9 cellular contexts compared by ENCODE assay signal in the genomic region with DNA sequence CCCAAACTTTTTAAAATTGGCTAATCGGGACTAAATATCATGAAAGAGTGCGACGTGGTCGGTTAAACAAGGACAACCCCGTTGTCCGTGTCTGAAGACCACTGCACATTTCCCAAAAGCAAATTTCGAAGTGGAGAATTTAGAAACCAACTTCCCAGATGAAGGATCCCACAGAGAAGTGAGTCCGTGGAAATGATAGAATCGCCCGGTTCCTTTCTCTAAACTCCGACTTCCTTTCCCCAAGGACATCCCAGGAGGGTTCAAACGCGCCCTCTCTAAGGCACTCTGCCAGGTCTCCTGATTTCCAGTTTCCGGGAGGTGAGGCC. TPM values are rescaled to one million over a fixed set of nuclear protein-coding genes. Genes with fewer than 3 reads are reported as not detected.
A peak's percentile ranks its signal among the peaks of the same experiment; 100 is the strongest.
DNase-seq lines count a peak whose midpoint lies in the region; ATAC-seq and TF ChIP-seq lines count a peak whose summit lies in the region.
"Had no signal": no experiment of that assay in that cellular context is flagged by ENCODE, and none has a peak within 500 bp of the region (broad histone marks: within the 10 kb centered on the region; RNA-seq: fewer than 3 reads in every experiment).

No MANE protein-coding gene starts in this region.

- TF ChIP-seq EP300 in transverse colon (IDR thresholded peaks at IDR 0.05; ENCODE audit: low read depth), result no peak

- H3K36me3 Mint-ChIP-seq in mesothelial cell of epicardium, result no peaks in the 10 kb centered on the region

- peak overlapping the region; percentile 28 for H3K27ac ChIP-seq in cardiac muscle cell
- no peak overlapping the region for H3K27ac ChIP-seq in ascending aorta
- peak overlapping the region; percentile 92 to 97 (median 95) for H3K27ac ChIP-seq in transverse colon

- H3K4me1 Mint-ChIP-seq in mesothelial cell of epicardium, result peaks cover 31% of the 10 kb centered on the region

- H3K4me3 ChIP-seq in cardiac muscle cell, result no peak overlapping the region
- H3K4me3 ChIP-seq in ascending aorta, result peak overlapping the region; percentile 74 to 82
- H3K4me3 ChIP-seq in transverse colon, result peak overlapping the region in 2 of 4 donors; percentile 90 to 95

- H3K27me3 ChIP-seq in cardiac muscle cell, result no peaks in the 10 kb centered on the region
- no peaks in the 10 kb centered on the region for H3K27me3 ChIP-seq in ascending aorta
- H3K27me3 ChIP-seq in transverse colon, result no peaks in the 10 kb centered on the region

- TF ChIP-seq POLR2A in transverse colon (IDR thresholded peaks at IDR 0.05), result no peak

- H3K4me1 ChIP-seq in cardiac muscle cell (ENCODE audit: low read depth), result peaks cover 45% of the 10 kb centered on the region
- peaks cover 7 to 18% of the 10 kb centered on the region in 2 donors for H3K4me1 ChIP-seq in ascending aorta
- peaks cover 31 to 71% (median 59%) of the 10 kb centered on the region in 4 donors for H3K4me1 ChIP-seq in transverse colon

- peak overlapping the region; percentile 79 for H3K27ac Mint-ChIP-seq in mesothelial cell of epicardium

- DNase-seq in cardiac muscle cell (ENCODE audit: low read depth in 1 of 2, low spot score in 1 of 2) (no peak), Right ventricle myocardium inferior (ENCODE audit: missing footprints) (no peak), ascending aorta (ENCODE audit: low spot score in 2 of 2) (no peak), mesothelial cell of epicardium (ENCODE audit: low spot score in 2 of 2, unreplicated experiment in 2 of 2) (no peak), transverse colon (no peak), NCI-H524 (lab: John Stamatoyannopoulos, UW) (no peak)
- DNase-seq in activated CD4-positive, alpha-beta T cell treated with anti-CD3 and anti-CD28 coated beads for 4 hours, result no peak
- DNase-seq: COR-L47 had no signal

- intact Hi-C loops in Right ventricle myocardium inferior (cut with DNase I), result loop anchor here (5.0 to 10.0 kb wide), 3 partner anchors 173 to 610 kb away; partner anchors contain the start of gene CSNK2A2
- intact Hi-C loops in ascending aorta (cut with DNase I), result loop anchor here (2.0 to 10.0 kb wide), 3 partner anchors 174 to 460 kb away; partner anchors contain the start of gene CSNK2A2
- intact Hi-C loops in transverse colon (cut with DNase I; ENCODE audit: low total_unique reads), result loop anchor here (5.0 kb wide), 1 partner anchor 98 kb away; no protein-coding TSS in a partner anchor

- in situ Hi-C loops in transverse colon (cut with MboI; ENCODE audit: low pct_ligation_motif_present in 1 of 4, low pct_unique_long_range_greater_than_20kb in 1 of 4, low sequenced_read_pairs in 3 of 4), result loop anchor here in 3 of 4 donors (5.0 to 25.0 kb wide), 6 partner anchors 100 to 638 kb away; partner anchors contain the start of gene CFAP20 (in 2 of the 3)

- H3K9me3 Mint-ChIP-seq in mesothelial cell of epicardium, result no peaks in the 10 kb centered on the region

- TF ChIP-seq CTCF in cardiac muscle cell (IDR thresholded peaks at IDR 0.05; ENCODE audit: low read depth, low read length) (no peak), ascending aorta (IDR thresholded peaks at IDR 0.05) (no peak), mesothelial cell of epicardium (IDR thresholded peaks at IDR 0.05; ENCODE audit: unreplicated experiment) (no peak), transverse colon (IDR thresholded peaks at IDR 0.05) (no peak)

- no peak for ATAC-seq in Right ventricle myocardium inferior
- ATAC-seq in esophagus mucosa, result no peak

- H3K9me3 ChIP-seq in cardiac muscle cell (ENCODE audit: low read depth) (no peaks in the 10 kb centered on the region), ascending aorta (no peaks in the 10 kb centered on the region), transverse colon (no peaks in the 10 kb centered on the region)

- H3K27me3 Mint-ChIP-seq in mesothelial cell of epicardium (ENCODE audit: low read depth), result peaks cover 8% of the 10 kb centered on the region

- peak overlapping the region; percentile 81 for H3K4me3 Mint-ChIP-seq in mesothelial cell of epicardium

- 59% methylated on average over 14 of the region's 14 CpGs; no CpG with 5 or more reads in 1 of the 2 donors for WGBS in transverse colon (ENCODE audit: low coverage in 1 of 2), 2 donors

- no peaks in the 10 kb centered on the region for H3K36me3 ChIP-seq in cardiac muscle cell
- no peaks in the 10 kb centered on the region for H3K36me3 ChIP-seq in ascending aorta
- H3K36me3 ChIP-seq in transverse colon, result no peaks in the 10 kb centered on the region

RNA-seq across cellular contexts. Expression of gene MMP15, which starts 1.2 kb away (rescaled TPM):
- total RNA-seq in cardiac muscle cell, result 391 and 473 TPM in 2 replicates
- polyA plus RNA-seq in cardiac muscle cell, result 317 and 388 TPM in 2 replicates
- 70.3 TPM for total RNA-seq in Right ventricle myocardium inferior
- total RNA-seq in ascending aorta, result 14.9 TPM
- 16.2 to 17.8 TPM (median 16.3 TPM) in 3 replicates for total RNA-seq in mesothelial cell of epicardium
- 100 to 1,000 TPM in 2 of 4 donors, 10 to 100 TPM in 2; 48.0 to 161 (median 92.3) TPM for total RNA-seq in transverse colon
- total RNA-seq in esophagus mucosa, result 4.6 TPM

RNA-seq across cellular contexts. Expression of gene USB1, which starts 23.1 kb away (rescaled TPM):
- total RNA-seq in cardiac muscle cell, result 41.4 and 48.3 TPM in 2 replicates
- polyA plus RNA-seq in cardiac muscle cell, result 40.2 and 60.8 TPM in 2 replicates
- 36.2 TPM for total RNA-seq in Right ventricle myocardium inferior
- total RNA-seq in ascending aorta, result 133 TPM
- 34.5 to 38.3 TPM (median 36.3 TPM) in 3 replicates for total RNA-seq in mesothelial cell of epicardium
- 10 to 100 TPM; 21.3 to 63.4 (median 45.2) TPM for total RNA-seq in transverse colon
- 26.3 TPM for total RNA-seq in esophagus mucosa

RNA-seq across cellular contexts. Expression of gene ZNF319, which starts 23.8 kb away (rescaled TPM):
- 11.6 and 12.4 TPM in 2 replicates for total RNA-seq in cardiac muscle cell
- 12.3 and 13.3 TPM in 2 replicates for polyA plus RNA-seq in cardiac muscle cell
- 7.0 TPM for total RNA-seq in Right ventricle myocardium inferior
- 17.5 TPM for total RNA-seq in ascending aorta
- total RNA-seq in mesothelial cell of epicardium, result 13.5 to 16.5 TPM (median 15.0 TPM) in 3 replicates
- 10 to 100 TPM in 1 of 4 donors, 1 to 10 TPM in 3; 6.4 to 11.6 (median 6.5) TPM for total RNA-seq in transverse colon
- 5.1 TPM for total RNA-seq in esophagus mucosa

RNA-seq across cellular contexts. Expression of gene CNGB1, which starts 53.4 kb away (rescaled TPM):
- total RNA-seq in cardiac muscle cell (not detected in 2 replicates), Right ventricle myocardium inferior (not detected), ascending aorta (not detected), mesothelial cell of epicardium (0.07 to 0.27 TPM (median 0.14 TPM) in 3 replicates), transverse colon (1 to 10 TPM in 1 of 4 donors, under 1 TPM in 3; 0.14 to 1.9 (median 0.87) TPM), esophagus mucosa (0.32 TPM)
- polyA plus RNA-seq in cardiac muscle cell, result not detected in 2 replicates

Comparison
In these comparisons a context has a peak if more than half of its experiments do, and no peak if none do; other contexts are left out.
1. H3K27ac ChIP-seq: peak in cardiac muscle cell (single experiment) and transverse colon (4 of 4); none in ascending aorta (0 of 2).